In genomic region chr6:24321538-24322162, GRCh38 we compare ENCODE assay signal across 22 cellular contexts. TPM values are rescaled to one million over a fixed set of nuclear protein-coding genes. Genes with fewer than 3 reads are reported as not detected.
DNase-seq lines count a peak whose midpoint lies in the region; ATAC-seq, FAIRE-seq and TF ChIP-seq lines count a peak whose summit lies in the region.
"Had no signal": no experiment of that assay in that cellular context is flagged by ENCODE, and none has a peak within 500 bp of the region (broad histone marks: within the 10 kb centered on the region; RNA-seq: fewer than 3 reads in every experiment).

No MANE protein-coding gene starts in this region.

- H3K9me3 Mint-ChIP-seq in Calu3 (ENCODE audit: low read depth, unreplicated experiment) (no peaks in the 10 kb centered on the region), mesothelial cell of epicardium (peaks cover 3% of the 10 kb centered on the region)
- H3K9me3 Mint-ChIP-seq: activated B cell treated with CpG ODN at 0.5 μM for 24 hours; activated CD4-positive, alpha-beta memory T cell treated with anti-CD3 and anti-CD28 coated beads, Interleukin-2, amount 10 ng/mL, durations not matched to agents 7 days and 5 days; activated naive CD4-positive, alpha-beta T cell treated with anti-CD3 and anti-CD28 coated beads for 36 hours; T-helper 2 cell treated with Interferon-gamma antibody and Interleukin-4, amounts not matched to agents 5 μg/mL and 100 μg/mL, for 36 hours had no signal

- peak; percentile 79 for FAIRE-seq in endometrium (lab: Jason Lieb, UNC)

- H3K27ac Mint-ChIP-seq in Calu3 (ENCODE audit: unreplicated experiment) (peak overlapping the region; percentile 45), mesothelial cell of epicardium (peak overlapping the region; percentile 55)
- H3K27ac Mint-ChIP-seq: activated B cell treated with CpG ODN at 0.5 μM for 24 hours; activated CD4-positive, alpha-beta memory T cell treated with anti-CD3 and anti-CD28 coated beads, Interleukin-2, amount 10 ng/mL, durations not matched to agents 7 days and 5 days; activated naive CD4-positive, alpha-beta T cell treated with anti-CD3 and anti-CD28 coated beads for 36 hours; stimulated activated naive B cell treated with anti-CD40 and anti-IgM and Interleukin-4, amounts not matched to agents 10 μg/mL and 1 μg/mL and 100 μg/mL, for 72 hours; T-helper 2 cell treated with Interferon-gamma antibody and Interleukin-4, amounts not matched to agents 5 μg/mL and 100 μg/mL, for 36 hours had no signal

- TF ChIP-seq CTCF in Calu3 (IDR thresholded peaks at IDR 0.05; ENCODE audit: unreplicated experiment) (no peak), mesothelial cell of epicardium (IDR thresholded peaks at IDR 0.05; ENCODE audit: unreplicated experiment) (no peak)

- CTCF ChIA-PET in Calu3 (lab: Charles Lee), result interaction anchor here (0.7 to 1.0 kb wide), 2 partner anchors 8 to 20 kb away, joined by 6 to 8 read pairs; no protein-coding TSS in a partner anchor

- BruUV-seq in Calu3 (replicated peaks; lab: Mats Ljungman, UMichigan), result no TSS peak

- ATAC-seq in GM21576 (IDR thresholded peaks at IDR 0.05; ENCODE audit: unreplicated experiment) (no peak), esophagus mucosa (no peak)
- ATAC-seq: left lung; mucosa of descending colon; sciatic nerve; stimulated activated naive B cell treated with anti-CD40 and anti-IgM and Interleukin-4, amounts not matched to agents 10 μg/mL and 1 μg/mL and 100 μg/mL, for 72 hours had no signal

- H3K36me3 Mint-ChIP-seq in Calu3 (ENCODE audit: insufficient read depth, unreplicated experiment), result peaks cover 13% of the 10 kb centered on the region
- no peaks in the 10 kb centered on the region for H3K36me3 Mint-ChIP-seq in mesothelial cell of epicardium
- H3K36me3 Mint-ChIP-seq: stimulated activated naive B cell treated with anti-CD40 and anti-IgM and Interleukin-4, amounts not matched to agents 10 μg/mL and 1 μg/mL and 100 μg/mL, for 72 hours had no signal

- H3K27me3 Mint-ChIP-seq in Calu3 (ENCODE audit: unreplicated experiment) (no peaks in the 10 kb centered on the region), mesothelial cell of epicardium (ENCODE audit: low read depth) (no peaks in the 10 kb centered on the region)

- DNase-seq in Calu3, result no peak
- DNase-seq in M059J (ENCODE audit: low read depth), result peak; percentile 79
- no peak for DNase-seq in mesothelial cell of epicardium (ENCODE audit: low spot score in 2 of 2, unreplicated experiment in 2 of 2)
- DNase-seq in activated effector memory CD4-positive, alpha-beta T cell treated with Interleukin-2 at 50 U/mL for 16 hours, result no peak
- DNase-seq in UCSD-AML1 (lab: John Stamatoyannopoulos, UW; ENCODE audit: unreplicated experiment), result no peak
- DNase-seq: activated B cell treated with CpG ODN at 0.5 μM for 24 hours; activated CD4-positive, alpha-beta memory T cell treated with anti-CD3 and anti-CD28 coated beads, Interleukin-2, amount 10 ng/mL, durations not matched to agents 7 days and 5 days; activated naive CD4-positive, alpha-beta T cell treated with anti-CD3 and anti-CD28 coated beads for 36 hours; activated T-cell treated with anti-CD3 and anti-CD28 coated beads, Interleukin-2, amount 50 U/mL, for 1 hour; aorta; foreskin fibroblast; H7; left lung; mucosa of descending colon; NCI-H1436 treated with DMSO at 0.1 percent for 48 hours; NCI-H774; stimulated activated naive B cell treated with anti-CD40 and anti-IgM and Interleukin-4, amounts not matched to agents 10 μg/mL and 1 μg/mL and 100 μg/mL, for 72 hours had no signal

- H3K4me1 Mint-ChIP-seq in Calu3 (ENCODE audit: low read depth, unreplicated experiment), result peaks cover 61% of the 10 kb centered on the region
- peaks cover 32% of the 10 kb centered on the region for H3K4me1 Mint-ChIP-seq in mesothelial cell of epicardium
- H3K4me1 Mint-ChIP-seq: activated B cell treated with CpG ODN at 0.5 μM for 24 hours; activated CD4-positive, alpha-beta memory T cell treated with anti-CD3 and anti-CD28 coated beads, Interleukin-2, amount 10 ng/mL, durations not matched to agents 7 days and 5 days; stimulated activated naive B cell treated with anti-CD40 and anti-IgM and Interleukin-4, amounts not matched to agents 10 μg/mL and 1 μg/mL and 100 μg/mL, for 72 hours had no signal

- intact Hi-C loops in Calu3 (cut with micrococcal nuclease; ENCODE audit: unreplicated experiment), result loop anchor here (5.0 kb wide), 1 partner anchor 36 kb away; the partner anchor contains the start of gene DCDC2

- no peak overlapping the region for H3K4me3 Mint-ChIP-seq in Calu3 (ENCODE audit: low read depth, unreplicated experiment)
- no peak overlapping the region for H3K4me3 Mint-ChIP-seq in mesothelial cell of epicardium
- H3K4me3 Mint-ChIP-seq: activated B cell treated with CpG ODN at 0.5 μM for 24 hours; activated CD4-positive, alpha-beta memory T cell treated with anti-CD3 and anti-CD28 coated beads, Interleukin-2, amount 10 ng/mL, durations not matched to agents 7 days and 5 days; activated naive CD4-positive, alpha-beta T cell treated with anti-CD3 and anti-CD28 coated beads for 36 hours; stimulated activated naive B cell treated with anti-CD40 and anti-IgM and Interleukin-4, amounts not matched to agents 10 μg/mL and 1 μg/mL and 100 μg/mL, for 72 hours; T-helper 2 cell treated with Interferon-gamma antibody and Interleukin-4, amounts not matched to agents 5 μg/mL and 100 μg/mL, for 36 hours had no signal

RNA-seq across cellular contexts. Expression of gene DCDC2, which starts 36.2 kb away (rescaled TPM):
- total RNA-seq in Calu3 (2022) (80.4 and 91.8 TPM in 2 replicates), mesothelial cell of epicardium (1.4 to 1.9 TPM (median 1.4 TPM) in 3 replicates), esophagus mucosa (not detected)
- total RNA-seq in M059J (2014; rRNA removed; shearing (Covaris generic)), result 0.10 and 0.20 TPM in 2 replicates
- total RNA-seq: activated B cell treated with CpG ODN at 0.5 μM for 24 hours; activated CD4-positive, alpha-beta memory T cell treated with anti-CD3 and anti-CD28 coated beads, Interleukin-2, amount 10 ng/mL, durations not matched to agents 7 days and 5 days; activated naive CD4-positive, alpha-beta T cell treated with anti-CD3 and anti-CD28 coated beads for 36 hours; aorta; H7; sciatic nerve had no signal

Comparison
In these comparisons a context has a peak if more than half of its experiments do, and no peak if none do; other contexts are left out.
1. RNA of gene DCDC2, which starts 36.2 kb away (total RNA-seq): 80.4 to 91.8 TPM in Calu3; 1.4 to 1.9 TPM in mesothelial cell of epicardium, 0.10 to 0.20 TPM in M059J and not detected in esophagus mucosa (single experiment); every median in the first group is over 10 times any median in the second.